In genomic region chr4:127964426-127965061, GRCh38 we compare ENCODE assay signal across 8 cellular contexts. TPM values are rescaled to one million over a fixed set of nuclear protein-coding genes. Genes with fewer than 3 reads are reported as not detected.
DNase-seq lines count a peak whose midpoint lies in the region; ATAC-seq and TF ChIP-seq lines count a peak whose summit lies in the region.
"Not testable (repeated sequence)": the region's sequence is repeated elsewhere in the genome, so short reads cannot be mapped to it uniquely, and the experiment has no call there.

No MANE protein-coding gene starts in this region.

- not testable (repeated sequence) for TF ChIP-seq POLR2A in esophagus squamous epithelium (IDR thresholded peaks at IDR 0.05)

- peak overlapping the region; percentile 92 for H3K27ac ChIP-seq in CD4-positive, alpha-beta memory T cell (ENCODE audit: low read depth, low read length)
- H3K27ac ChIP-seq in OCI-LY3 (ENCODE audit: low read length), result peak overlapping the region; percentile 58
- peak overlapping the region; percentile 94 to 98 (median 96) for H3K27ac ChIP-seq in esophagus squamous epithelium
- peak overlapping the region; percentile 99 for H3K27ac ChIP-seq in mucosa of rectum (ENCODE audit: low read depth in 2 of 2, low read length in 2 of 2)

- H3K4me3 Mint-ChIP-seq in CD4-positive, alpha-beta memory T cell, result peak overlapping the region; percentile 89 to 98 (median 96)

- DNase-seq in CD4-positive, alpha-beta memory T cell; esophagus squamous epithelium (lab: John Stamatoyannopoulos, UW): not testable (repeated sequence)
- DNase-seq in activated effector memory CD4-positive, alpha-beta T cell treated with anti-CD3 and anti-CD28 coated beads, Interleukin-2, amount 50 U/mL, for 16 hours, result peak; percentile 75
- peak; percentile 7 for DNase-seq in stimulated activated CD8-positive, alpha-beta memory T cell treated with anti-CD3 and anti-CD28 coated beads, Interleukin-15, amount 100 ng/mL, for 1 hour (ENCODE audit: low read depth)

- no CpG with 5 or more reads among the region's 41 CpGs for WGBS in esophagus squamous epithelium, 2 donors

- H3K27ac Mint-ChIP-seq in CD4-positive, alpha-beta memory T cell, result peak overlapping the region; percentile 81 to 98 (median 97)

- not testable (repeated sequence) for H3K9me3 ChIP-seq in CD4-positive, alpha-beta memory T cell (ENCODE audit: control insufficient read depth in 1 of 2, low read length in 2 of 2); OCI-LY3 (ENCODE audit: insufficient read depth, low read length); esophagus squamous epithelium; mucosa of rectum (ENCODE audit: control insufficient read depth in 2 of 2, low read length in 2 of 2)

- intact Hi-C loops in CD4-positive, alpha-beta memory T cell (cut with micrococcal nuclease), result loop anchor here (1.0 to 5.0 kb wide), 7 partner anchors 18 to 1129 kb away; partner anchors contain the start of genes HSPA4L, JADE1, LARP1B and PLK4
- intact Hi-C loops in esophagus squamous epithelium (cut with DNase I), result loop anchor here (5.0 kb wide), 1 partner anchor 98 kb away; the partner anchor contains the start of gene LARP1B

- POLR2A ChIA-PET in CD4-positive, alpha-beta memory T cell (lab: Charles Lee; ENCODE audit: partially characterized antibody), result interaction anchor here (0.6 to 4.0 kb wide), 13 partner anchors 10 to 1129 kb away, joined by 3 to 113 read pairs (median 7); partner anchors contain the start of genes JADE1, LARP1B, PGRMC2 and PLK4

- peaks cover 3 to 29% of the 10 kb centered on the region in 2 donors for H3K36me3 Mint-ChIP-seq in CD4-positive, alpha-beta memory T cell

- CTCF ChIA-PET in CD4-positive, alpha-beta memory T cell (lab: Charles Lee; ENCODE audit: partially characterized antibody), result interaction anchor here (1.0 to 1.7 kb wide), 7 partner anchors 16 to 325 kb away, joined by 3 to 21 read pairs (median 6); partner anchors contain the start of genes LARP1B and PLK4

- peaks cover 27 to 59% (median 45%) of the 10 kb centered on the region in 4 donors for H3K4me1 Mint-ChIP-seq in CD4-positive, alpha-beta memory T cell

- not testable (repeated sequence) for H3K9me3 Mint-ChIP-seq in CD4-positive, alpha-beta memory T cell

- not testable (repeated sequence) for H3K27me3 Mint-ChIP-seq in CD4-positive, alpha-beta memory T cell

- H3K27me3 ChIP-seq in CD4-positive, alpha-beta memory T cell (ENCODE audit: insufficient read depth, low read length); OCI-LY3 (ENCODE audit: low read depth, low read length); esophagus squamous epithelium; mucosa of rectum (ENCODE audit: control insufficient read depth in 2 of 2, insufficient read depth in 2 of 2, low read length in 2 of 2): not testable (repeated sequence)

- H2AFZ ChIP-seq in OCI-LY3 (ENCODE audit: low read depth, low read length), result peak overlapping the region; percentile 88

- peaks cover 44% of the 10 kb centered on the region for H3K4me1 ChIP-seq in CD4-positive, alpha-beta memory T cell (ENCODE audit: insufficient read depth, low read length)
- peaks cover 16% of the 10 kb centered on the region for H3K4me1 ChIP-seq in OCI-LY3 (ENCODE audit: low read length)
- H3K4me1 ChIP-seq in esophagus squamous epithelium, result peaks cover 6 to 44% (median 8%) of the 10 kb centered on the region in 3 donors
- not testable (repeated sequence) for H3K4me1 ChIP-seq in mucosa of rectum (ENCODE audit: control insufficient read depth in 2 of 2, insufficient read depth in 2 of 2, low read length in 2 of 2)

- ATAC-seq in GM21381 (IDR thresholded peaks at IDR 0.05; ENCODE audit: unreplicated experiment) (peak; percentile 22), HG03103 (IDR thresholded peaks at IDR 0.05; ENCODE audit: low read depth, unreplicated experiment) (peak; percentile 15)

- H3K79me2 ChIP-seq in OCI-LY3 (ENCODE audit: low read length), result peaks cover 68% of the 10 kb centered on the region

- H3K4me3 ChIP-seq in CD4-positive, alpha-beta memory T cell (ENCODE audit: low read length in 2 of 2), result peak overlapping the region; percentile 90 to 91
- H3K4me3 ChIP-seq in OCI-LY3 (ENCODE audit: low read length), result peak overlapping the region; percentile 85
- H3K4me3 ChIP-seq in esophagus squamous epithelium, result peak overlapping the region; percentile 77 to 96 (median 90)
- peak overlapping the region; percentile 88 to 97 for H3K4me3 ChIP-seq in mucosa of rectum (ENCODE audit: low read length in 2 of 2)

- H3K4me2 ChIP-seq in OCI-LY3 (ENCODE audit: low read length), result peak overlapping the region; percentile 44

- H3K9ac ChIP-seq in OCI-LY3 (ENCODE audit: low read length) (peak overlapping the region; percentile 81), mucosa of rectum (ENCODE audit: low read depth in 1 of 2, low read length in 2 of 2) (peak overlapping the region; percentile 97 to 100)

- not testable (repeated sequence) for H4K20me1 ChIP-seq in OCI-LY3 (ENCODE audit: insufficient read depth, low read length)

- not testable (repeated sequence) for TF ChIP-seq CTCF in OCI-LY3 (IDR thresholded peaks at IDR 0.05; ENCODE audit: low read depth, low read length); esophagus squamous epithelium (IDR thresholded peaks at IDR 0.05)

- not testable (repeated sequence) for H3K36me3 ChIP-seq in CD4-positive, alpha-beta memory T cell (ENCODE audit: insufficient read depth, low read length); OCI-LY3 (replicated peaks; ENCODE audit: low read depth, low read length); esophagus squamous epithelium; mucosa of rectum (ENCODE audit: control insufficient read depth in 2 of 2, insufficient read depth in 2 of 2, low read length in 2 of 2)

RNA-seq across cellular contexts. Expression of gene MFSD8, which starts 0.4 kb away (rescaled TPM):
- 10 to 100 TPM; 43.3 to 49.2 TPM for total RNA-seq in CD4-positive, alpha-beta memory T cell
- 1 to 10 TPM; 5.9 to 7.6 TPM for polyA plus RNA-seq in CD4-positive, alpha-beta memory T cell
- 10 to 100 TPM; 14.6 to 36.6 (median 17.0) TPM for total RNA-seq in esophagus squamous epithelium

RNA-seq across cellular contexts. Expression of gene ABHD18, which starts 0.7 kb away (rescaled TPM):
- total RNA-seq in CD4-positive, alpha-beta memory T cell, result 10 to 100 TPM; 23.5 to 24.6 TPM
- 10 to 100 TPM; 10.2 to 10.6 TPM for polyA plus RNA-seq in CD4-positive, alpha-beta memory T cell
- total RNA-seq in esophagus squamous epithelium, result 1 to 10 TPM; 3.2 to 9.3 (median 4.9) TPM
